ENCODE assay signal across 8 cellular contexts in genomic region chr19:8005534-8006256, GRCh38. TPM values are rescaled to one million over a fixed set of nuclear protein-coding genes. Genes with fewer than 3 reads are reported as not detected.
A peak's percentile ranks its signal among the peaks of the same experiment; 100 is the strongest.
DNase-seq lines count a peak whose midpoint lies in the region; ATAC-seq and TF ChIP-seq lines count a peak whose summit lies in the region.

ELAVL1 (minus strand) TSS chr19:8005641; CDS start chr19:7991815, 13,826 bp downstream.

- in situ Hi-C loops in mammary epithelial cell (cut with MboI; ENCODE audit: low sequenced_read_pairs in 2 of 2), result no loop called here

- H3K4me3 ChIP-seq in mammary epithelial cell (replicated peaks in 1 of 3; ENCODE audit: insufficient read depth in 1 of 3, low read depth in 2 of 3, low read length in 3 of 3) (peak within 1 kb of the TSS; percentile 97 to 100 (median 99)), spleen (peak within 1 kb of the TSS; percentile 65 to 93 (median 84))

- no peaks in the 10 kb centered on the region for H3K9me3 Mint-ChIP-seq in WTC11

- no peaks in the 10 kb centered on the region for H3K27me3 Mint-ChIP-seq in WTC11 (ENCODE audit: low read depth)

- peak within 1 kb of the TSS; percentile 54 for H3K27ac ChIP-seq in mammary epithelial cell (ENCODE audit: insufficient read depth, low read depth, low read length)
- peak within 1 kb of the TSS; percentile 75 to 92 (median 86) for H3K27ac ChIP-seq in spleen

- intact Hi-C loops in mammary epithelial cell (cut with micrococcal nuclease) (loop anchor here (2.0 kb wide), 1 partner anchor 247 kb away; no protein-coding TSS in a partner anchor), spleen (cut with DNase I; ENCODE audit: low total_unique reads) (loop anchor here (10.0 kb wide), 1 partner anchor 61 kb away; the partner anchor contains the start of gene TIMM44)

- H3K4me1 ChIP-seq in mammary epithelial cell (ENCODE audit: insufficient read depth, low read length) (peaks cover 24% of the 10 kb centered on the region), spleen (peaks cover 37 to 55% (median 50%) of the 10 kb centered on the region in 6 donors)

- TF ChIP-seq POLR2A in spleen (IDR thresholded peaks at IDR 0.05), result no peak

- H3K9me3 ChIP-seq in mammary epithelial cell (replicated peaks; ENCODE audit: insufficient read depth, low read length) (no peaks in the 10 kb centered on the region), spleen (no peaks in the 10 kb centered on the region)

- dilution Hi-C loops in mammary epithelial cell (cut with HindIII; ENCODE audit: low sequenced_read_pairs), result no loop called here

- no peaks in the 10 kb centered on the region for H3K36me3 ChIP-seq in mammary epithelial cell (ENCODE audit: insufficient read depth, low read length)
- H3K36me3 ChIP-seq in spleen, result no peaks in the 10 kb centered on the region

- H3K79me2 ChIP-seq in mammary epithelial cell (ENCODE audit: insufficient read depth, low read length), result peaks cover 59% of the 10 kb centered on the region

- POLR2A ChIA-PET in WTC11 (lab: Charles Lee), result interaction anchor here (0.5 to 1.5 kb wide), 5 partner anchors 23 to 62 kb away, joined by 3 to 7 read pairs (median 4); partner anchors contain the start of gene TIMM44

- peak within 1 kb of the TSS; percentile 97 for H3K27ac Mint-ChIP-seq in WTC11

- H2AFZ ChIP-seq in mammary epithelial cell (ENCODE audit: low read depth, low read length), result peak within 1 kb of the TSS; percentile 92

- H3K4me2 ChIP-seq in mammary epithelial cell (ENCODE audit: insufficient read depth, low read depth, low read length), result peak within 1 kb of the TSS; percentile 96

- TSS peak; percentile 78 for BruUV-seq in mammary epithelial cell (replicated peaks; lab: Mats Ljungman, UMichigan)

- H4K20me1 ChIP-seq in mammary epithelial cell (ENCODE audit: insufficient read depth, low read length), result peaks cover 2% of the 10 kb centered on the region

- DNase-seq in SIG-M5 treated with dmso at 0.1 percent for 504 hours (lab: John Stamatoyannopoulos, UW; ENCODE audit: unreplicated experiment), result peak; percentile 79
- no peak for DNase-seq in SIG-M5 (lab: John Stamatoyannopoulos, UW)
- DNase-seq in NCI-H2171 treated with DMSO at 0.1 percent for 48 hours (lab: John Stamatoyannopoulos, UW), result peak; percentile 82
- DNase-seq in WTC11 (ENCODE audit: low spot score), result peak; percentile 90
- peak; percentile 90 for DNase-seq in mammary epithelial cell
- DNase-seq in inferior parietal cortex (ENCODE audit: extremely low spot score), result peak; percentile 80
- peak; percentile 93 for DNase-seq in spleen

- TF ChIP-seq CTCF in WTC11 (IDR thresholded peaks at IDR 0.05) (no peak), mammary epithelial cell (conservative IDR thresholded peaks at IDR 0.05 in 1 of 2, IDR thresholded peaks at IDR 0.05 in 1 of 2; ENCODE audit: extremely low read depth in 1 of 2, insufficient read depth in 1 of 2, low read depth in 1 of 2, low read length in 2 of 2) (no peak), spleen (IDR thresholded peaks at IDR 0.05 in 8 of 11, conservative IDR thresholded peaks at IDR 0.05 in 3 of 11) (no peak)

- peaks cover 20% of the 10 kb centered on the region for H3K36me3 Mint-ChIP-seq in WTC11

- H3K4me3 Mint-ChIP-seq in WTC11, result peak within 1 kb of the TSS; percentile 98

- CTCF ChIA-PET in WTC11 (lab: Charles Lee) (interaction anchor here (0.6 to 1.9 kb wide), 8 partner anchors 11 to 153 kb away, joined by 3 to 10 read pairs (median 3); partner anchors contain the start of gene TIMM44), mammary epithelial cell (lab: Charles Lee; ENCODE audit: low non-redundant PET) (interaction anchor here (0.6 kb wide), 1 partner anchor 61 kb away, joined by 4 read pairs; no protein-coding TSS in a partner anchor)

- H3K4me1 Mint-ChIP-seq in WTC11, result peaks cover 31% of the 10 kb centered on the region

- ATAC-seq in HG03066 (IDR thresholded peaks at IDR 0.05; ENCODE audit: low read depth, unreplicated experiment) (peak; percentile 63), WTC11 (peak; percentile 72)

- peak within 1 kb of the TSS; percentile 80 for H3K9ac ChIP-seq in mammary epithelial cell (ENCODE audit: insufficient read depth, low read length)

- WGBS in mammary epithelial cell (ENCODE audit: low coverage, missing lambda C conversion rate), result under 1% methylated on average over 20 of the region's 98 CpGs
- 0 to 2% (median 1%) methylated on average over 9 to 98 of the region's 98 CpGs for WGBS in spleen, 5 donors

- H3K27me3 ChIP-seq in mammary epithelial cell (ENCODE audit: insufficient read depth, low read length), result no peaks in the 10 kb centered on the region
- H3K27me3 ChIP-seq in spleen (replicated peaks in 1 of 7), result no peaks in the 10 kb centered on the region

TF ChIP-seq in WTC11, 78 proteins besides CTCF, POLR2A, EP300 and RAD21 (continues in another document):
- TF ChIP-seq SMAD4 (CRISPR knock-in tag; IDR thresholded peaks at IDR 0.05) (no peak), NFYB (CRISPR knock-in tag; conservative IDR thresholded peaks at IDR 0.05; ENCODE audit: low read depth) (peak; percentile 96), MXD4 (CRISPR knock-in tag; IDR thresholded peaks at IDR 0.05; ENCODE audit: borderline replicate concordance) (no peak), CREB1 (CRISPR knock-in tag; IDR thresholded peaks at IDR 0.05) (no peak), E2F5 (CRISPR knock-in tag; IDR thresholded peaks at IDR 0.05) (peak; percentile 59; the same call in 1 of the 2 replicates), MYBL2 (CRISPR knock-in tag; IDR thresholded peaks at IDR 0.05) (no peak), STAT6 (CRISPR knock-in tag; conservative IDR thresholded peaks at IDR 0.05; ENCODE audit: low read depth) (no peak), SP1 (CRISPR knock-in tag; conservative IDR thresholded peaks at IDR 0.05) (no peak), JAZF1 (CRISPR knock-in tag; IDR thresholded peaks at IDR 0.05) (no peak), CDX4 (CRISPR knock-in tag; IDR thresholded peaks at IDR 0.05; ENCODE audit: borderline replicate concordance) (no peak), ZBTB43 (CRISPR knock-in tag; IDR thresholded peaks at IDR 0.05) (no peak), ZNF423 (CRISPR knock-in tag; IDR thresholded peaks at IDR 0.05) (no peak), SOX15 (CRISPR knock-in tag; IDR thresholded peaks at IDR 0.05) (no peak), NR1H2 (CRISPR knock-in tag; IDR thresholded peaks at IDR 0.05) (no peak), GTF2I (CRISPR knock-in tag; conservative IDR thresholded peaks at IDR 0.05) (peak; percentile 55; the same call in 1 of the 2 replicates), OVOL2 (CRISPR knock-in tag; IDR thresholded peaks at IDR 0.05; ENCODE audit: borderline replicate concordance) (no peak), ZNF138 (CRISPR knock-in tag; conservative IDR thresholded peaks at IDR 0.05) (no peak), ESRRA (CRISPR knock-in tag; IDR thresholded peaks at IDR 0.05; ENCODE audit: borderline replicate concordance) (no peak), ZMAT4 (CRISPR knock-in tag; IDR thresholded peaks at IDR 0.05) (no peak)

RNA-seq across cellular contexts. Expression of gene ELAVL1, which starts in this region (rescaled TPM):
- total RNA-seq in WTC11 (2021), result 144 to 160 TPM (median 149 TPM) in 3 replicates
- 10 to 100 TPM; 33.3 to 88.1 TPM for total RNA-seq in mammary epithelial cell
- 71.0 TPM for polyA plus RNA-seq in mammary epithelial cell
- polyA minus RNA-seq in mammary epithelial cell, result 110 TPM
- 10 to 100 TPM; 28.2 to 66.7 (median 52.9) TPM for total RNA-seq in spleen
- polyA plus RNA-seq in spleen, result 10 to 100 TPM; 13.5 to 21.2 (median 18.9) TPM
